ENCODE assay signal across 14 cellular contexts in genomic region chr1:160451859-160452232, GRCh38. TPM values are rescaled to one million over a fixed set of nuclear protein-coding genes. Genes with fewer than 3 reads are reported as not detected.
A peak's percentile ranks its signal among the peaks of the same experiment; 100 is the strongest.
DNase-seq lines count a peak whose midpoint lies in the region; ATAC-seq lines count a peak whose summit lies in the region.
"Had no signal": no experiment of that assay in that cellular context is flagged by ENCODE, and none has a peak within 500 bp of the region (broad histone marks: within the 10 kb centered on the region; RNA-seq: fewer than 3 reads in every experiment).

No MANE protein-coding gene starts in this region.

- peak overlapping the region; percentile 44; the same call in 1 of the 2 replicates for H2AFZ ChIP-seq in Karpas-422 (ENCODE audit: low read length)

- peaks cover 69% of the 10 kb centered on the region for H3K4me1 Mint-ChIP-seq in activated T-cell treated with anti-CD3 and anti-CD28 coated beads, Interleukin-2, amount 50 U/mL, for 4 hours (ENCODE audit: low read depth)
- peaks cover 26 to 70% (median 67%) of the 10 kb centered on the region in 7 donors for H3K4me1 Mint-ChIP-seq in naive thymus-derived CD4-positive, alpha-beta T cell

- intact Hi-C loops in naive thymus-derived CD4-positive, alpha-beta T cell (cut with micrococcal nuclease): loop anchor here in 1 of 2 donors (1.0 kb wide), 2 partner anchors 7 to 9 kb away; no protein-coding TSS in a partner anchor
- intact Hi-C loops in left colon (cut with DNase I, micrococcal nuclease): no loop called here

- H3K36me3 ChIP-seq in Karpas-422 (ENCODE audit: insufficient read depth, low read length): no peaks in the 10 kb centered on the region
- H3K36me3 ChIP-seq in naive thymus-derived CD4-positive, alpha-beta T cell (ENCODE audit: control insufficient read depth in 2 of 3, insufficient read depth in 3 of 3, low read length in 3 of 3): no peaks in the 10 kb centered on the region
- H3K36me3 ChIP-seq: SJSA1 had no signal

- ATAC-seq in activated T-cell treated with anti-CD3 and anti-CD28 coated beads, Interleukin-2, amount 50 U/mL, for 4 hours: no peak
- ATAC-seq in GM21529 (IDR thresholded peaks at IDR 0.05; ENCODE audit: unreplicated experiment) (peak; percentile 34), left colon (no peak)
- no peak for ATAC-seq in naive thymus-derived CD4-positive, alpha-beta T cell

- H3K27me3 ChIP-seq in Karpas-422 (ENCODE audit: low read length): no peaks in the 10 kb centered on the region
- no peaks in the 10 kb centered on the region for H3K27me3 ChIP-seq in naive thymus-derived CD4-positive, alpha-beta T cell (ENCODE audit: control insufficient read depth in 2 of 2, insufficient read depth in 2 of 2, low read length in 2 of 2)
- H3K27me3 ChIP-seq: SJSA1 had no signal

- H3K27me3 Mint-ChIP-seq in activated T-cell treated with anti-CD3 and anti-CD28 coated beads, Interleukin-2, amount 50 U/mL, for 4 hours (ENCODE audit: low read depth): no peaks in the 10 kb centered on the region
- H3K27me3 Mint-ChIP-seq in naive thymus-derived CD4-positive, alpha-beta T cell: no peaks in the 10 kb centered on the region
- H3K27me3 Mint-ChIP-seq: progenitor cell of endocrine pancreas had no signal

- peaks cover 35% of the 10 kb centered on the region for H3K4me1 ChIP-seq in Karpas-422 (ENCODE audit: low read length)
- peaks cover 21 to 30% of the 10 kb centered on the region in 2 donors for H3K4me1 ChIP-seq in naive thymus-derived CD4-positive, alpha-beta T cell (ENCODE audit: control insufficient read depth in 2 of 2, insufficient read depth in 2 of 2, low read length in 2 of 2)

- peak overlapping the region; percentile 39 for H3K4me3 Mint-ChIP-seq in activated T-cell treated with anti-CD3 and anti-CD28 coated beads, Interleukin-2, amount 50 U/mL, for 4 hours
- H3K4me3 Mint-ChIP-seq in naive thymus-derived CD4-positive, alpha-beta T cell: peak overlapping the region in 9 of 10 donors; percentile 20 to 60 (median 51)

- peak overlapping the region in 8 of 9 donors; percentile 4 to 86 (median 56) for H3K27ac Mint-ChIP-seq in naive thymus-derived CD4-positive, alpha-beta T cell
- H3K27ac Mint-ChIP-seq: progenitor cell of endocrine pancreas had no signal

- H3K36me3 Mint-ChIP-seq in activated T-cell treated with anti-CD3 and anti-CD28 coated beads, Interleukin-2, amount 50 U/mL, for 4 hours (ENCODE audit: insufficient read depth): no peaks in the 10 kb centered on the region
- H3K36me3 Mint-ChIP-seq in naive thymus-derived CD4-positive, alpha-beta T cell: peaks cover 0 to 18% (median 0%) of the 10 kb centered on the region in 5 donors

- no peak for DNase-seq in activated T-cell treated with anti-CD3 and anti-CD28 coated beads, Interleukin-2, amount 50 U/mL, for 4 hours
- DNase-seq in activated T-cell treated with anti-CD3 and anti-CD28 coated beads, Interleukin-2, amount 50 U/mL, for 48 hours: no peak
- no peak for DNase-seq in Karpas-422
- DNase-seq in naive thymus-derived CD4-positive, alpha-beta T cell: no peak
- DNase-seq in HT-29 (ENCODE audit: low spot score): no peak
- DNase-seq in stimulated activated naive CD4-positive, alpha-beta T cell (lab: John Stamatoyannopoulos, UW): no peak
- no peak for DNase-seq in left colon
- DNase-seq: activated CD4-positive, alpha-beta T cell treated with anti-CD3 and anti-CD28 coated beads, Interleukin-2, amount 50 U/mL, for 1 hour; hypothalamus; NCI-H446 had no signal

- CTCF ChIA-PET in naive thymus-derived CD4-positive, alpha-beta T cell (lab: Charles Lee): interaction anchor here (0.7 kb wide), 1 partner anchor 164 kb away, joined by 3 read pairs; no protein-coding TSS in a partner anchor

- POLR2A ChIA-PET in naive thymus-derived CD4-positive, alpha-beta T cell (lab: Charles Lee): interaction anchor here (0.5 to 1.8 kb wide), 8 partner anchors 8 to 21 kb away, joined by 3 to 9 read pairs (median 5); no protein-coding TSS in a partner anchor

- no peak overlapping the region for H3K4me3 ChIP-seq in Karpas-422 (ENCODE audit: low read length)
- no peak overlapping the region for H3K4me3 ChIP-seq in naive thymus-derived CD4-positive, alpha-beta T cell (ENCODE audit: low read length)
- H3K4me3 ChIP-seq: SJSA1 had no signal

- peak overlapping the region; percentile 33 for H3K4me2 ChIP-seq in Karpas-422 (ENCODE audit: low read depth, low read length, poor library complexity, severe bottlenecking)

- H4K20me1 ChIP-seq in Karpas-422 (ENCODE audit: insufficient read depth, low read depth, low read length): no peaks in the 10 kb centered on the region

- H3K9me3 Mint-ChIP-seq in activated T-cell treated with anti-CD3 and anti-CD28 coated beads, Interleukin-2, amount 50 U/mL, for 4 hours: no peaks in the 10 kb centered on the region
- peaks cover 0 to 9% (median 0%) of the 10 kb centered on the region in 11 donors for H3K9me3 Mint-ChIP-seq in naive thymus-derived CD4-positive, alpha-beta T cell

- H3K27ac ChIP-seq in Karpas-422 (ENCODE audit: low read length): no peak overlapping the region
- H3K27ac ChIP-seq in naive thymus-derived CD4-positive, alpha-beta T cell (ENCODE audit: low read depth, low read length): no peak overlapping the region
- H3K27ac ChIP-seq: SJSA1 had no signal

- H3K9me3 ChIP-seq in Karpas-422 (ENCODE audit: low read length): no peaks in the 10 kb centered on the region
- no peaks in the 10 kb centered on the region for H3K9me3 ChIP-seq in naive thymus-derived CD4-positive, alpha-beta T cell (ENCODE audit: control insufficient read depth in 2 of 3, low read length in 3 of 3)
- H3K9me3 ChIP-seq: SJSA1 had no signal

- H3K9me2 ChIP-seq in Karpas-422 (replicated peaks; ENCODE audit: insufficient read depth, low read length): no peaks in the 10 kb centered on the region

- H3K79me2 ChIP-seq in Karpas-422 (ENCODE audit: low read length): no peaks in the 10 kb centered on the region

- no peak overlapping the region for H3K9ac ChIP-seq in Karpas-422 (ENCODE audit: low read length)

RNA-seq across cellular contexts. Expression of gene VANGL2, which starts 51.5 kb away (rescaled TPM):
- under 1 TPM; 0.08 TPM for total RNA-seq in activated T-cell treated with anti-CD3 and anti-CD28 coated beads, Interleukin-2, amount 50 U/mL, for 4 hours
- total RNA-seq in Karpas-422 (2014; rRNA removed; shearing (Covaris generic); ENCODE audit: low replicate concordance): 0.07 TPM in 1 of 2 replicates, not detected in the other
- under 1 TPM in 2 of 5 experiments, not detected in 3; 0.05 to 0.13 TPM for total RNA-seq in naive thymus-derived CD4-positive, alpha-beta T cell
- polyA plus RNA-seq in naive thymus-derived CD4-positive, alpha-beta T cell: not detected
- 1.5 and 1.6 TPM in 2 replicates for total RNA-seq in HT-29 (2014; rRNA removed; shearing (Covaris generic))
- 1 to 10 TPM; 5.8 to 6.3 TPM for total RNA-seq in left colon
- total RNA-seq: endothelial cell of umbilical vein had no signal
